In genomic region chr16:67563708-67564468, GRCh38 we compare ENCODE assay signal across 8 cellular contexts. TPM values are rescaled to one million over a fixed set of nuclear protein-coding genes. Genes with fewer than 3 reads are reported as not detected.
DNase-seq lines count a peak whose midpoint lies in the region; ATAC-seq and TF ChIP-seq lines count a peak whose summit lies in the region.

No MANE protein-coding gene starts in this region.

- peak overlapping the region; percentile 90 to 94 (median 92) for H3K4me3 Mint-ChIP-seq in CD4-positive, CD25-positive, alpha-beta regulatory T cell
- peak overlapping the region; percentile 95 for H3K4me3 Mint-ChIP-seq in endothelial cell (ENCODE audit: unreplicated experiment)
- peak overlapping the region; percentile 87 to 96 (median 90) for H3K4me3 Mint-ChIP-seq in naive thymus-derived CD8-positive, alpha-beta T cell

- no peak for ATAC-seq in CD4-positive, CD25-positive, alpha-beta regulatory T cell (ENCODE audit: low read depth in 2 of 2)
- no peak for ATAC-seq in naive thymus-derived CD8-positive, alpha-beta T cell
- ATAC-seq in HG03108 (IDR thresholded peaks at IDR 0.05; ENCODE audit: unreplicated experiment) (no peak), GM21390 (IDR thresholded peaks at IDR 0.05; ENCODE audit: unreplicated experiment) (no peak)

- TF ChIP-seq CTCF in endothelial cell (IDR thresholded peaks at IDR 0.05; ENCODE audit: unreplicated experiment) = no peak

- no peaks in the 10 kb centered on the region for H3K27me3 Mint-ChIP-seq in CD4-positive, CD25-positive, alpha-beta regulatory T cell
- H3K27me3 Mint-ChIP-seq in endothelial cell (ENCODE audit: unreplicated experiment) = peaks cover 4% of the 10 kb centered on the region
- no peaks in the 10 kb centered on the region for H3K27me3 Mint-ChIP-seq in naive thymus-derived CD8-positive, alpha-beta T cell

- H3K27ac Mint-ChIP-seq in CD4-positive, CD25-positive, alpha-beta regulatory T cell = peak overlapping the region; percentile 92 to 98 (median 96)
- H3K27ac Mint-ChIP-seq in endothelial cell (ENCODE audit: unreplicated experiment) = peak overlapping the region; percentile 88
- H3K27ac Mint-ChIP-seq in naive thymus-derived CD8-positive, alpha-beta T cell = peak overlapping the region; percentile 68 to 97 (median 92)

- H3K4me3 ChIP-seq in CD4-positive, CD25-positive, alpha-beta regulatory T cell (ENCODE audit: low read depth, low read length) = peak overlapping the region; percentile 96

- H3K36me3 Mint-ChIP-seq in CD4-positive, CD25-positive, alpha-beta regulatory T cell = peaks cover 5% of the 10 kb centered on the region
- H3K36me3 Mint-ChIP-seq in endothelial cell (ENCODE audit: low read depth, unreplicated experiment) = peaks cover 7% of the 10 kb centered on the region
- H3K36me3 Mint-ChIP-seq in naive thymus-derived CD8-positive, alpha-beta T cell = peaks cover 0 to 5% (median 0%) of the 10 kb centered on the region in 3 donors

- H3K36me3 ChIP-seq in CD4-positive, CD25-positive, alpha-beta regulatory T cell (ENCODE audit: control insufficient read depth, insufficient read depth, low read length) = no peaks in the 10 kb centered on the region

- peak in 2 of 3 donors; percentile 56 to 68 for DNase-seq in CD4-positive, CD25-positive, alpha-beta regulatory T cell
- DNase-seq in HT1080 (ENCODE audit: low read depth) (peak; percentile 34), SKM-1 treated with dmso at 0.1 percent for 144 hours (lab: John Stamatoyannopoulos, UW; ENCODE audit: unreplicated experiment) (peak; percentile 60), endothelial cell (ENCODE audit: low spot score) (no peak), mesenteric fat pad (ENCODE audit: low spot score) (no peak)
- peak in 3 of 10 donors; percentile 25 to 53 (median 44) for DNase-seq in naive thymus-derived CD8-positive, alpha-beta T cell

- H3K9me3 ChIP-seq in CD4-positive, CD25-positive, alpha-beta regulatory T cell (ENCODE audit: control insufficient read depth in 2 of 2, low read length in 2 of 2) = no peaks in the 10 kb centered on the region

- no peaks in the 10 kb centered on the region for H3K27me3 ChIP-seq in CD4-positive, CD25-positive, alpha-beta regulatory T cell (ENCODE audit: control insufficient read depth, insufficient read depth, low read length)

- POLR2A ChIA-PET in naive thymus-derived CD8-positive, alpha-beta T cell (lab: Charles Lee) = interaction anchor here (0.6 to 16.1 kb wide), 19 partner anchors 8 to 372 kb away, joined by 3 to 485 read pairs (median 8); partner anchors contain the start of genes ACD, ATP6V0D1, C16orf86 and CARMIL2

- H3K27ac ChIP-seq in CD4-positive, CD25-positive, alpha-beta regulatory T cell (ENCODE audit: insufficient read depth, low read length, poor library complexity, severe bottlenecking) = peak overlapping the region; percentile 95

- H3K4me1 ChIP-seq in CD4-positive, CD25-positive, alpha-beta regulatory T cell (ENCODE audit: control insufficient read depth, insufficient read depth, low read length, poor library complexity, severe bottlenecking) = peaks cover 58% of the 10 kb centered on the region

- H3K9me3 Mint-ChIP-seq in CD4-positive, CD25-positive, alpha-beta regulatory T cell = no peaks in the 10 kb centered on the region
- H3K9me3 Mint-ChIP-seq in endothelial cell (ENCODE audit: unreplicated experiment) = no peaks in the 10 kb centered on the region
- no peaks in the 10 kb centered on the region for H3K9me3 Mint-ChIP-seq in naive thymus-derived CD8-positive, alpha-beta T cell

- peaks cover 14 to 70% (median 47%) of the 10 kb centered on the region in 4 donors for H3K4me1 Mint-ChIP-seq in CD4-positive, CD25-positive, alpha-beta regulatory T cell
- H3K4me1 Mint-ChIP-seq in endothelial cell (ENCODE audit: unreplicated experiment) = peaks cover 19% of the 10 kb centered on the region
- peaks cover 17 to 72% (median 56%) of the 10 kb centered on the region in 4 donors for H3K4me1 Mint-ChIP-seq in naive thymus-derived CD8-positive, alpha-beta T cell

RNA-seq across cellular contexts. Expression of gene CTCF, which starts 1.6 kb away (rescaled TPM):
- 63.6 TPM for total RNA-seq in CD4-positive, CD25-positive, alpha-beta regulatory T cell
- polyA plus RNA-seq in CD4-positive, CD25-positive, alpha-beta regulatory T cell = 10 to 100 TPM; 44.5 to 80.2 (median 52.9) TPM
- 44.4 and 53.8 TPM in 2 replicates for total RNA-seq in HT1080 (2014; rRNA removed; shearing (Covaris generic))
- polyA plus RNA-seq in HT1080 (2015; cell fraction: cytosol; rRNA removed) = 35.9 and 41.1 TPM in 2 replicates
- polyA plus RNA-seq in HT1080 (2015; cell fraction: nucleus; rRNA removed) = 48.9 and 49.9 TPM in 2 replicates
- total RNA-seq in endothelial cell (ENCODE audit: unreplicated experiment) = 40.1 TPM
- 10 to 100 TPM; 67.5 to 67.6 TPM for total RNA-seq in naive thymus-derived CD8-positive, alpha-beta T cell
- polyA plus RNA-seq in naive thymus-derived CD8-positive, alpha-beta T cell = 10 to 100 TPM; 37.1 to 61.1 (median 51.9) TPM
- 26.2 TPM for total RNA-seq in mesenteric fat pad

RNA-seq across cellular contexts. Expression of gene RIPOR1, which starts 35.3 kb away (rescaled TPM):
- 16.6 TPM for total RNA-seq in CD4-positive, CD25-positive, alpha-beta regulatory T cell
- 1 to 10 TPM in 3 of 4 donors, under 1 TPM in 1; 0.91 to 3.1 (median 2.1) TPM for polyA plus RNA-seq in CD4-positive, CD25-positive, alpha-beta regulatory T cell
- total RNA-seq in HT1080 (2014; rRNA removed; shearing (Covaris generic)) = 17.2 and 18.2 TPM in 2 replicates
- polyA plus RNA-seq in HT1080 (2015; cell fraction: cytosol; rRNA removed) = 32.3 and 34.9 TPM in 2 replicates
- 53.8 and 54.0 TPM in 2 replicates for polyA plus RNA-seq in HT1080 (2015; cell fraction: nucleus; rRNA removed)
- total RNA-seq in endothelial cell (ENCODE audit: unreplicated experiment) (184 TPM), mesenteric fat pad (107 TPM)
- total RNA-seq in naive thymus-derived CD8-positive, alpha-beta T cell = 10 to 100 TPM; 50.1 to 57.2 TPM
- 1 to 10 TPM; 1.5 to 3.0 (median 2.3) TPM for polyA plus RNA-seq in naive thymus-derived CD8-positive, alpha-beta T cell

Comparison
In these comparisons a context has a peak if more than half of its experiments do, and no peak if none do; other contexts are left out.
1. DNase-seq: peak in CD4-positive, CD25-positive, alpha-beta regulatory T cell (2 of 3), HT1080 (single experiment) and SKM-1 treated with dmso at 0.1 percent for 144 hours (single experiment); none in endothelial cell (single experiment) and mesenteric fat pad (single experiment).
2. Peak in every context shown above with its lines, with median percentiles within 50 percentile points of each other: H3K27ac Mint-ChIP-seq and H3K4me3 Mint-ChIP-seq.